Comparison of ENCODE assay signal across 18 cellular contexts in the genomic region with DNA sequence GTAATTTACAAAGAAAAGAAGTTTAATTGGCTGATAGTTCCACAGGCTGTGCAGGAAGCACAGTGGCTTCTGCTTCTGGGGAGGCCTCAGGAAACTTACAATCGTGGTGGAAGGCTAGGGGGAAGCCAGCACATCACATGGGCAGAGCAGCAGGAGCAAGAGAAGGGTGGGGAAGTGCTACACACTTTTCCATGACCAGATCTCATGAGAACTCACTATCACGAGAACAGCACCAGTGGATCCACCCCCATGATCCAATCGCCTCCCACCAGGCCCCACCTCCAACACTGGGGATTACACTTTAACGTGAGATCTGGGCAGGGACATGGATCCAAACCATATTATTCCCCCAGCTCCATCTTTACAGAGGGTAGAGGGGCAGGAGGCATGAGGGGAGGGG.
"Had no signal": no experiment of that assay in that cellular context is flagged by ENCODE, and none has a peak within 500 bp of the region (broad histone marks: within the 10 kb centered on the region; RNA-seq: fewer than 3 reads in every experiment).

No MANE protein-coding gene starts in this region.

- H3K4me1 ChIP-seq: foreskin keratinocyte had no signal

- H3K27ac Mint-ChIP-seq: activated CD8-positive, alpha-beta T cell treated with anti-CD3 and anti-CD28 coated beads for 36 hours; activated naive CD8-positive, alpha-beta T cell; mesothelial cell of epicardium; stimulated activated effector memory CD8-positive, alpha-beta T cell treated with anti-CD3 and anti-CD28 coated beads, Interleukin-12 subunit alpha, Interleukin-12 subunit beta, amount 100 ng/mL, for 72 hours had no signal

- H3K27me3 Mint-ChIP-seq: activated CD8-positive, alpha-beta T cell treated with anti-CD3 and anti-CD28 coated beads for 36 hours; activated naive CD8-positive, alpha-beta T cell had no signal

- H3K4me3 ChIP-seq: coronary artery, ovary, thoracic aorta had no signal

- H3K27ac ChIP-seq: coronary artery, foreskin keratinocyte, ovary, thoracic aorta, WERI-Rb-1 had no signal

- H3K36me3 ChIP-seq: ovary, thoracic aorta, WERI-Rb-1 had no signal

- H3K27me3 ChIP-seq: ovary had no signal

- DNase-seq: activated CD8-positive, alpha-beta memory T cell treated with anti-CD3 and anti-CD28 coated beads, Interleukin-2, amount 50 U/mL, for 4 hours; activated CD8-positive, alpha-beta T cell treated with anti-CD3 and anti-CD28 coated beads for 36 hours; activated effector memory CD4-positive, alpha-beta T cell treated with anti-CD3 and anti-CD28 coated beads, Interleukin-2, amount 50 U/mL, for 16 hours; activated T-cell treated with anti-CD3 and anti-CD28 coated beads, Interleukin-2, amount 50 U/mL, for 48 hours; amniotic stem cell; caudate nucleus; effector CD4-positive, alpha-beta T cell; foreskin keratinocyte; ovary; retina; T-helper 9 cell; WERI-Rb-1 had no signal

- H3K9me3 Mint-ChIP-seq: activated CD8-positive, alpha-beta T cell treated with anti-CD3 and anti-CD28 coated beads for 36 hours; mesothelial cell of epicardium; neural crest cell; stimulated activated effector memory CD8-positive, alpha-beta T cell treated with anti-CD3 and anti-CD28 coated beads, Interleukin-12 subunit alpha, Interleukin-12 subunit beta, amount 100 ng/mL, for 72 hours had no signal

- H3K36me3 Mint-ChIP-seq: mesothelial cell of epicardium had no signal

- ATAC-seq: activated CD8-positive, alpha-beta T cell treated with anti-CD3 and anti-CD28 coated beads for 36 hours; foreskin keratinocyte; stimulated activated effector memory CD8-positive, alpha-beta T cell treated with anti-CD3 and anti-CD28 coated beads, Interleukin-12 subunit alpha, Interleukin-12 subunit beta, amount 100 ng/mL, for 72 hours had no signal

- H3K4me3 Mint-ChIP-seq: activated CD8-positive, alpha-beta T cell treated with anti-CD3 and anti-CD28 coated beads for 36 hours; activated naive CD8-positive, alpha-beta T cell; mesothelial cell of epicardium; neural crest cell; stimulated activated effector memory CD8-positive, alpha-beta T cell treated with anti-CD3 and anti-CD28 coated beads, Interleukin-12 subunit alpha, Interleukin-12 subunit beta, amount 100 ng/mL, for 72 hours had no signal

- H3K9me3 ChIP-seq: ovary, thoracic aorta had no signal
